In the genomic region with DNA sequence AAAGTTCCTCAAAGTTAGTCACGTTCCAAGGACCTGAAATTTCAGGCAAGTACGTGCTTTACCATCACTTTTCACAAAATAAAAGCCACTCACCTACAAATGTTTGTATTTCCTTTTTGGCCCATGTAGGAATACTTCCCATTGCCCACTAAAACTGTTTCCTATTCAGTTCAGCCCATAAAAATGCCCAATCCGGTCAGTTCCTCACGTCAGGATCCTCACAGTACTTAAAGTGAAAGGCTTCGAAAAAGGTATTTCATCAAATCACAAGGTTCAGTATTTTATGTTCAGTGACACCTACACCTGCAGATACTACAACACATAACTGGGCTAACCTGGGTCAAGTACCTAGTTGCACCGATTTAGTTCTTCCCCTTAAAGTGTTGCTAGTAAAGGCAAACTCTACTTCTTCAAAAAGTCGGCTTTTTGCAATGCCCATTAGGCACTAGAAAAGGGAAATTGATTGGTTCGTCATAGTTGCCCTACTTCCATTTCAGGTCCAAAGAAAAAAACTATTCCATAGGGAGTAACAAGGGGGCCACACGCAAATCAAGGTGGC, we compare ENCODE assay signal across 8 cellular contexts. TPM values are rescaled to one million over a fixed set of nuclear protein-coding genes. Genes with fewer than 3 reads are reported as not detected.
DNase-seq lines count a peak whose midpoint lies in the region; ATAC-seq and TF ChIP-seq lines count a peak whose summit lies in the region.

No MANE protein-coding gene starts in this region.

- H2AFZ ChIP-seq in mammary epithelial cell (ENCODE audit: low read depth, low read length), result peak overlapping the region; percentile 92

- TSS peak; percentile 28 for BruUV-seq in mammary epithelial cell (replicated peaks; lab: Mats Ljungman, UMichigan)

- peaks cover 67% of the 10 kb centered on the region for H3K79me2 ChIP-seq in mammary epithelial cell (ENCODE audit: insufficient read depth, low read length)

- WGBS in mammary epithelial cell (ENCODE audit: low coverage, missing lambda C conversion rate), result 3% methylated on average over 9 of the region's 9 CpGs
- 5% methylated on average over 9 of the region's 9 CpGs for WGBS in liver

- no peaks in the 10 kb centered on the region for H3K27me3 Mint-ChIP-seq in activated CD4-positive, alpha-beta T cell treated with anti-CD3 and anti-CD28 coated beads for 36 hours

- H3K9ac ChIP-seq in mammary epithelial cell (ENCODE audit: insufficient read depth, low read length) (peak overlapping the region; percentile 86), liver (ENCODE audit: low read depth in 1 of 2, low read length in 2 of 2) (peak overlapping the region; percentile 74 to 93)

- peak overlapping the region; percentile 62 to 77 (median 74) for H3K4me3 ChIP-seq in mammary epithelial cell (replicated peaks in 1 of 3; ENCODE audit: insufficient read depth in 1 of 3, low read depth in 2 of 3, low read length in 3 of 3)
- H3K4me3 ChIP-seq in liver (ENCODE audit: low read depth in 1 of 3, low read length in 3 of 3), result peak overlapping the region; percentile 84 to 91 (median 90)
- peak overlapping the region; percentile 84 for H3K4me3 ChIP-seq in thoracic aorta

- H3K27ac Mint-ChIP-seq in activated CD4-positive, alpha-beta T cell treated with anti-CD3 and anti-CD28 coated beads for 36 hours, result peak overlapping the region; percentile 91

- H3K9me3 Mint-ChIP-seq in activated CD4-positive, alpha-beta T cell treated with anti-CD3 and anti-CD28 coated beads for 36 hours (ENCODE audit: low read depth), result no peaks in the 10 kb centered on the region

- CTCF ChIA-PET in activated CD4-positive, alpha-beta T cell treated with anti-CD3 and anti-CD28 coated beads for 36 hours (lab: Charles Lee), result no interaction called here
- CTCF ChIA-PET in mammary epithelial cell (lab: Charles Lee; ENCODE audit: low non-redundant PET), result interaction anchor here (0.6 kb wide), 2 partner anchors 67 to 1553 kb away, joined by 3 to 4 read pairs; no protein-coding TSS in a partner anchor

- no peaks in the 10 kb centered on the region for H4K20me1 ChIP-seq in mammary epithelial cell (ENCODE audit: insufficient read depth, low read length)

- H3K27me3 ChIP-seq in mammary epithelial cell (ENCODE audit: insufficient read depth, low read length), result no peaks in the 10 kb centered on the region
- H3K27me3 ChIP-seq in liver (ENCODE audit: control insufficient read depth in 4 of 4, insufficient read depth in 4 of 4, low read length in 3 of 4), result no peaks in the 10 kb centered on the region
- no peaks in the 10 kb centered on the region for H3K27me3 ChIP-seq in thoracic aorta (replicated peaks; ENCODE audit: insufficient read depth)

- TF ChIP-seq RAD21 in liver (IDR thresholded peaks at IDR 0.05), result no peak

- no peak for ATAC-seq in activated CD4-positive, alpha-beta T cell treated with anti-CD3 and anti-CD28 coated beads for 36 hours
- no peak for ATAC-seq in thoracic aorta (ENCODE audit: insufficient number of reproducible peaks, low FRiP score, low read depth)

- peaks cover 8% of the 10 kb centered on the region for H3K36me3 Mint-ChIP-seq in activated CD4-positive, alpha-beta T cell treated with anti-CD3 and anti-CD28 coated beads for 36 hours (ENCODE audit: low read depth)

- H3K27ac ChIP-seq in mammary epithelial cell (ENCODE audit: insufficient read depth, low read depth, low read length) (peak overlapping the region; percentile 77), liver (ENCODE audit: low read depth in 1 of 2, low read length in 2 of 2) (peak overlapping the region; percentile 93 to 95), thoracic aorta (peak overlapping the region; percentile 89 to 94)

- in situ Hi-C loops in mammary epithelial cell (cut with MboI; ENCODE audit: low sequenced_read_pairs in 2 of 2), result no loop called here

- no peak for DNase-seq in activated CD4-positive, alpha-beta T cell treated with anti-CD3 and anti-CD28 coated beads for 36 hours
- no peak for DNase-seq in activated CD4-positive, alpha-beta T cell treated with anti-CD3 and anti-CD28 coated beads, Interleukin-2, amount 50 U/mL, for 48 hours
- DNase-seq in NOMO-1 treated with DMSO at 0.1 percent for 48 hours (lab: John Stamatoyannopoulos, UW; ENCODE audit: unreplicated experiment) (peak; percentile 55), mammary epithelial cell (peak; percentile 66), thoracic aorta (ENCODE audit: low spot score) (no peak)
- no peak for DNase-seq in activated CD8-positive, alpha-beta memory T cell treated with anti-CD3 and anti-CD28 coated beads, Interleukin-2, amount 50 U/mL, for 48 hours
- no peak for DNase-seq in effector CD4-positive, alpha-beta T cell

- H3K4me3 Mint-ChIP-seq in activated CD4-positive, alpha-beta T cell treated with anti-CD3 and anti-CD28 coated beads for 36 hours, result peak overlapping the region; percentile 89

- H3K4me2 ChIP-seq in mammary epithelial cell (ENCODE audit: insufficient read depth, low read depth, low read length), result peak overlapping the region; percentile 97

- H3K4me1 Mint-ChIP-seq in activated CD4-positive, alpha-beta T cell treated with anti-CD3 and anti-CD28 coated beads for 36 hours, result peaks cover 56% of the 10 kb centered on the region

- intact Hi-C loops in activated CD4-positive, alpha-beta T cell treated with anti-CD3 and anti-CD28 coated beads for 36 hours (cut with DNase I, micrococcal nuclease), result loop anchor here (5.0 to 10.0 kb wide), 3 partner anchors 67 to 1292 kb away; partner anchors contain the start of genes ANKMY2 (in 1 of the 2) and BZW2 (in 1 of the 2)
- intact Hi-C loops in mammary epithelial cell (cut with micrococcal nuclease), result loop anchor here (5.0 kb wide), 1 partner anchor 1143 kb away; no protein-coding TSS in a partner anchor

- TF ChIP-seq CTCF in mammary epithelial cell (conservative IDR thresholded peaks at IDR 0.05 in 1 of 2, IDR thresholded peaks at IDR 0.05 in 1 of 2; ENCODE audit: extremely low read depth in 1 of 2, insufficient read depth in 1 of 2, low read depth in 1 of 2, low read length in 2 of 2) (no peak), liver (IDR thresholded peaks at IDR 0.05; ENCODE audit: low read depth, low read length, missing input control) (no peak), thoracic aorta (IDR thresholded peaks at IDR 0.05) (no peak)

- POLR2A ChIA-PET in activated CD4-positive, alpha-beta T cell treated with anti-CD3 and anti-CD28 coated beads for 36 hours (lab: Charles Lee), result interaction anchor here (1.1 kb wide), 1 partner anchor 31 kb away, joined by 3 read pairs; no protein-coding TSS in a partner anchor

- H3K9me3 ChIP-seq in mammary epithelial cell (replicated peaks; ENCODE audit: insufficient read depth, low read length) (no peaks in the 10 kb centered on the region), liver (ENCODE audit: control insufficient read depth in 4 of 4, low read length in 3 of 4) (no peaks in the 10 kb centered on the region), thoracic aorta (no peaks in the 10 kb centered on the region)

- dilution Hi-C loops in mammary epithelial cell (cut with HindIII; ENCODE audit: low sequenced_read_pairs), result no loop called here

- H3K4me1 ChIP-seq in mammary epithelial cell (ENCODE audit: insufficient read depth, low read length) (peaks cover 8% of the 10 kb centered on the region), liver (ENCODE audit: control insufficient read depth in 4 of 4, insufficient read depth in 4 of 4, low read length in 3 of 4) (peaks cover 2 to 28% (median 16%) of the 10 kb centered on the region in 4 donors), thoracic aorta (ENCODE audit: control insufficient read depth in 1 of 2, low read depth in 2 of 2) (peaks cover 26 to 44% of the 10 kb centered on the region in 2 donors)

- H3K36me3 ChIP-seq in mammary epithelial cell (ENCODE audit: insufficient read depth, low read length) (no peaks in the 10 kb centered on the region), liver (ENCODE audit: control insufficient read depth in 4 of 4, insufficient read depth in 3 of 4, low read depth in 1 of 4, low read length in 3 of 4) (no peaks in the 10 kb centered on the region), thoracic aorta (no peaks in the 10 kb centered on the region)

TF ChIP-seq in liver, 16 proteins besides CTCF, POLR2A, EP300 and RAD21 (continues in another document):
- TF ChIP-seq FOXA1 (IDR thresholded peaks at IDR 0.05) (no peak), RXRA (IDR thresholded peaks at IDR 0.05) (no peak), HNF4A (conservative IDR thresholded peaks at IDR 0.05) (peak in 1 of 2 donors; percentile 2), GABPA (IDR thresholded peaks at IDR 0.05 in 1 of 2, conservative IDR thresholded peaks at IDR 0.05 in 1 of 2) (peak in 1 of 2 donors; percentile 22), EGR1 (IDR thresholded peaks at IDR 0.05; ENCODE audit: low read depth in 2 of 2) (no peak), YY1 (IDR thresholded peaks at IDR 0.05) (no peak)
- TF ChIP-seq, protein P1, sequence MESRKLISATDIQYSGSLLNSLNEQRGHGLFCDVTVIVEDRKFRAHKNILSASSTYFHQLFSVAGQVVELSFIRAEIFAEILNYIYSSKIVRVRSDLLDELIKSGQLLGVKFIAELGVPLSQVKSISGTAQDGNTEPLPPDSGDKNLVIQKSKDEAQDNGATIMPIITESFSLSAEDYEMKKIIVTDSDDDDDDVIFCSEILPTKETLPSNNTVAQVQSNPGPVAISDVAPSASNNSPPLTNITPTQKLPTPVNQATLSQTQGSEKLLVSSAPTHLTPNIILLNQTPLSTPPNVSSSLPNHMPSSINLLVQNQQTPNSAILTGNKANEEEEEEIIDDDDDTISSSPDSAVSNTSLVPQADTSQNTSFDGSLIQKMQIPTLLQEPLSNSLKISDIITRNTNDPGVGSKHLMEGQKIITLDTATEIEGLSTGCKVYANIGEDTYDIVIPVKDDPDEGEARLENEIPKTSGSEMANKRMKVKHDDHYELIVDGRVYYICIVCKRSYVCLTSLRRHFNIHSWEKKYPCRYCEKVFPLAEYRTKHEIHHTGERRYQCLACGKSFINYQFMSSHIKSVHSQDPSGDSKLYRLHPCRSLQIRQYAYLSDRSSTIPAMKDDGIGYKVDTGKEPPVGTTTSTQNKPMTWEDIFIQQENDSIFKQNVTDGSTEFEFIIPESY (IDR thresholded peaks at IDR 0.05), result no peak

RNA-seq across cellular contexts. Expression of gene SNX13, which starts 1.1 kb away (rescaled TPM):
- total RNA-seq in activated CD4-positive, alpha-beta T cell treated with anti-CD3 and anti-CD28 coated beads for 36 hours, result 10 to 100 TPM; 23.9 to 25.5 TPM
- 10 to 100 TPM; 35.5 to 62.8 TPM for total RNA-seq in mammary epithelial cell
- polyA plus RNA-seq in mammary epithelial cell, result 11.1 TPM
- 62.3 TPM for polyA minus RNA-seq in mammary epithelial cell
- 10 to 100 TPM; 21.5 to 28.1 TPM for total RNA-seq in liver
- 1 to 10 TPM; 5.4 to 6.4 TPM for polyA plus RNA-seq in liver
- total RNA-seq in thoracic aorta, result 10 to 100 TPM; 54.2 to 73.2 TPM

Comparison
In these comparisons a context has a peak if more than half of its experiments do, and no peak if none do; other contexts are left out.
1. DNase-seq: peak in NOMO-1 treated with DMSO at 0.1 percent for 48 hours (single experiment) and mammary epithelial cell (single experiment); none in activated CD4-positive, alpha-beta T cell treated with anti-CD3 and anti-CD28 coated beads for 36 hours (single experiment), activated CD4-positive, alpha-beta T cell treated with anti-CD3 and anti-CD28 coated beads, Interleukin-2, amount 50 U/mL, for 48 hours (0 of 2), thoracic aorta (single experiment), activated CD8-positive, alpha-beta memory T cell treated with anti-CD3 and anti-CD28 coated beads, Interleukin-2, amount 50 U/mL, for 48 hours (single experiment) and effector CD4-positive, alpha-beta T cell (single experiment).
2. Peak in every context shown above with its lines, with median percentiles within 50 percentile points of each other: H3K27ac ChIP-seq and H3K4me3 ChIP-seq.